8 cellular contexts compared by ENCODE assay signal in the genomic region with DNA sequence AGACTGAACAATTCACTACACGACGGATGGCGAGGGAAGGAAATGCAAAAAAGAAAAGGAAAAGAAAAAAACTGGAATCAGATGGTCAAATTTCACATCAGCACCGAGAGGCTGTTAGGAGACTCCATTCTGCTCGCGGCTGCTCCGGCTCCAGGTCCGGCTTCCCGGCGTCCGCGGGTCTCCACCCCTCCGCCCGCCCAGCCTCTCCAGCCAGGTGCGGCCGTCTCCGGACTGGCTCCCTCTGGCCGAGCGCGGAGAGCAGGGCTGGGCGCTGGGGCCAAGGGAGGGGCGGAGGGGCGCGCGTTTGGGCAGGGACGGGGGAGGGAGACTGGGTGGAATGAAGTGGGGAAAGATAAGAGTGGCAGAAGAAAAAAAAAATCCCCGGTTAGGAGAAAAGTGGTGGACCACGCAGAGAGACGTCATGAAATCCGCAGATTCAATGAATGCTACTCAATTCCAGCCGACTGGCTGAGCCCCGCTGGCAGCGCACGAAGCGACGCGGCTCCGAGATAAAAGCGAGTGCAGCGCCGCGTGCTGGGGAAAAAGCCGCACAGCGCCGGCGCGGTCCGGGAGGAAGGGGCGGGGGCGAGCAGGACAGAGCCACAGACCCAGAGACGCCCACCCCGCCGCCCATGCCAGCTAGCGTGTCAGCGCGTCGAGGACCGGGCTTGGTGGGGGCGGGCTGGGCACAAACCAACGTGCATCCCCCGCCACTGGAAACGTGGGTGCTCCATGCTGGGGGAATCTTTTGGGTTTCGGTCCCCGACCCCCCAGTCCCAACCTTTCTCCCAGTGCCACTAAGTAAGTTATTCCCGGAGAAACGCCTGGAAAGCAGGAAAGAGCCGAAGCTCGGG. TPM values are rescaled to one million over a fixed set of nuclear protein-coding genes. Genes with fewer than 3 reads are reported as not detected.
DNase-seq lines count a peak whose midpoint lies in the region; ATAC-seq and TF ChIP-seq lines count a peak whose summit lies in the region.

A gene with protein sequence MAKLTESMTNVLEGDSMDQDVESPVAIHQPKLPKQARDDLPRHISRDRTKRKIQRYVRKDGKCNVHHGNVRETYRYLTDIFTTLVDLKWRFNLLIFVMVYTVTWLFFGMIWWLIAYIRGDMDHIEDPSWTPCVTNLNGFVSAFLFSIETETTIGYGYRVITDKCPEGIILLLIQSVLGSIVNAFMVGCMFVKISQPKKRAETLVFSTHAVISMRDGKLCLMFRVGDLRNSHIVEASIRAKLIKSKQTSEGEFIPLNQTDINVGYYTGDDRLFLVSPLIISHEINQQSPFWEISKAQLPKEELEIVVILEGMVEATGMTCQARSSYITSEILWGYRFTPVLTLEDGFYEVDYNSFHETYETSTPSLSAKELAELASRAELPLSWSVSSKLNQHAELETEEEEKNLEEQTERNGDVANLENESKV (minus strand): TSS at position 517 of the 854 bp plus-strand sequence. CDS start 75,775 bp downstream, outside the sequence.

- H3K4me3 Mint-ChIP-seq in stimulated activated memory B cell treated with anti-CD40 and anti-IgM and Interleukin-4, amounts not matched to agents 10 μg/mL and 1 μg/mL and 100 μg/mL, for 72 hours, result no peak within 1 kb of the TSS

- H3K4me1 Mint-ChIP-seq in stimulated activated memory B cell treated with anti-CD40 and anti-IgM and Interleukin-4, amounts not matched to agents 10 μg/mL and 1 μg/mL and 100 μg/mL, for 72 hours, result peaks cover 6% of the 10 kb centered on the region

- H3K4me1 ChIP-seq in cardiac muscle cell (ENCODE audit: low read depth), result no peaks in the 10 kb centered on the region

- no peak within 1 kb of the TSS for H3K27ac Mint-ChIP-seq in stimulated activated memory B cell treated with anti-CD40 and anti-IgM and Interleukin-4, amounts not matched to agents 10 μg/mL and 1 μg/mL and 100 μg/mL, for 72 hours

- no peaks in the 10 kb centered on the region for H3K9me3 ChIP-seq in cardiac muscle cell (ENCODE audit: low read depth)

- peak; percentile 85 for DNase-seq in COR-L47 (lab: John Stamatoyannopoulos, UW)
- DNase-seq in LHCN-M2 (ENCODE audit: low read depth), result peak; percentile 84
- peak; percentile 50 to 87 for DNase-seq in cardiac muscle cell (ENCODE audit: low read depth in 1 of 2, low spot score in 1 of 2)
- DNase-seq in retina, result peak; percentile 92

- H3K4me3 ChIP-seq in cardiac muscle cell, result peak within 1 kb of the TSS; percentile 36

- H3K27me3 ChIP-seq in cardiac muscle cell, result peaks cover 47% of the 10 kb centered on the region

- peak; percentile 98 for TF ChIP-seq CTCF in VCaP (conservative IDR thresholded peaks at IDR 0.05)
- peak; percentile 63 for TF ChIP-seq CTCF in cardiac muscle cell (IDR thresholded peaks at IDR 0.05; ENCODE audit: low read depth, low read length)

- ATAC-seq in GM21786 (IDR thresholded peaks at IDR 0.05; ENCODE audit: unreplicated experiment) (no peak), GM21526 (IDR thresholded peaks at IDR 0.05; ENCODE audit: low FRiP score, unreplicated experiment) (no peak)
- no peak for ATAC-seq in stimulated activated memory B cell treated with anti-CD40 and anti-IgM and Interleukin-4, amounts not matched to agents 10 μg/mL and 1 μg/mL and 100 μg/mL, for 72 hours

- H3K36me3 ChIP-seq in cardiac muscle cell, result no peaks in the 10 kb centered on the region

- H3K36me3 Mint-ChIP-seq in stimulated activated memory B cell treated with anti-CD40 and anti-IgM and Interleukin-4, amounts not matched to agents 10 μg/mL and 1 μg/mL and 100 μg/mL, for 72 hours, result no peaks in the 10 kb centered on the region

- H3K27me3 Mint-ChIP-seq in stimulated activated memory B cell treated with anti-CD40 and anti-IgM and Interleukin-4, amounts not matched to agents 10 μg/mL and 1 μg/mL and 100 μg/mL, for 72 hours, result peaks cover 43% of the 10 kb centered on the region

- no peaks in the 10 kb centered on the region for H3K9me3 Mint-ChIP-seq in stimulated activated memory B cell treated with anti-CD40 and anti-IgM and Interleukin-4, amounts not matched to agents 10 μg/mL and 1 μg/mL and 100 μg/mL, for 72 hours

- H3K27ac ChIP-seq in VCaP (peak within 1 kb of the TSS; percentile 32; the same call in 1 of the 2 replicates), cardiac muscle cell (no peak within 1 kb of the TSS)

RNA-seq across cellular contexts. Expression of the gene that starts here (rescaled TPM):
- 12.9 and 18.9 TPM in 2 replicates for total RNA-seq in LHCN-M2 (2014; rRNA removed)
- 17.8 TPM for polyA plus RNA-seq in LHCN-M2 (2012)
- not detected in 2 replicates for total RNA-seq in cardiac muscle cell
- 0.22 TPM in 1 of 2 replicates, not detected in the other for polyA plus RNA-seq in cardiac muscle cell

Comparison
In these comparisons a context has a peak if more than half of its experiments do, and no peak if none do; other contexts are left out.
1. RNA of the gene that starts here (total RNA-seq): 12.9 to 18.9 TPM in LHCN-M2; not detected in cardiac muscle cell; every median in the first group is over 10 times any median in the second.
2. Peak in DNase-seq and H3K4me3 ChIP-seq in cardiac muscle cell; RNA of the gene not detected or under 1 TPM.
3. Peak in every context shown above with its lines, with median percentiles within 50 percentile points of each other: DNase-seq.